21 cellular contexts compared by ENCODE assay signal in genomic region chr5:180157866-180158265, GRCh38. TPM values are rescaled to one million over a fixed set of nuclear protein-coding genes. Genes with fewer than 3 reads are reported as not detected.
DNase-seq lines count a peak whose midpoint lies in the region; ATAC-seq and TF ChIP-seq lines count a peak whose summit lies in the region.
"Had no signal": no experiment of that assay in that cellular context is flagged by ENCODE, and none has a peak within 500 bp of the region (broad histone marks: within the 10 kb centered on the region; RNA-seq: fewer than 3 reads in every experiment).

No MANE protein-coding gene starts in this region.

- no peak overlapping the region for H2AFZ ChIP-seq in neural progenitor cell (replicated peaks)

- no peaks in the 10 kb centered on the region for H3K9me3 ChIP-seq in colonic mucosa
- no peaks in the 10 kb centered on the region for H3K9me3 ChIP-seq in sigmoid colon
- H3K9me3 ChIP-seq in neural progenitor cell (ENCODE audit: low read depth): no peaks in the 10 kb centered on the region
- H3K9me3 ChIP-seq: BLaER1 had no signal

- H3K4me3 ChIP-seq in colonic mucosa: no peak overlapping the region
- H3K4me3 ChIP-seq in sigmoid colon: no peak overlapping the region
- no peak overlapping the region for H3K4me3 ChIP-seq in neural progenitor cell
- H3K4me3 ChIP-seq: BLaER1, GM23338 had no signal

- TF ChIP-seq CTCF in colonic mucosa (IDR thresholded peaks at IDR 0.05) (no peak), sigmoid colon (IDR thresholded peaks at IDR 0.05) (no peak), neural progenitor cell (IDR thresholded peaks at IDR 0.05) (no peak)

- H3K27me3 ChIP-seq in colonic mucosa (no peaks in the 10 kb centered on the region), sigmoid colon (peaks cover 0 to 6% (median 5%) of the 10 kb centered on the region in 3 donors), neural progenitor cell (no peaks in the 10 kb centered on the region)
- H3K27me3 ChIP-seq: BLaER1 had no signal

- intact Hi-C loops in colonic mucosa (cut with DNase I): no loop called here
- intact Hi-C loops in sigmoid colon (cut with DNase I): no loop called here

- no peak overlapping the region for H3K27ac ChIP-seq in colonic mucosa
- H3K27ac ChIP-seq in sigmoid colon: no peak overlapping the region
- no peak overlapping the region for H3K27ac ChIP-seq in neural progenitor cell
- H3K27ac ChIP-seq: BLaER1, HL-60 had no signal

- no peaks in the 10 kb centered on the region for H3F3A ChIP-seq in neural progenitor cell (ENCODE audit: low read depth)

- 91% methylated on average over 6 of the region's 6 CpGs for WGBS in sigmoid colon, 2 donors

- H3K79me2 ChIP-seq in neural progenitor cell (ENCODE audit: low read depth): no peaks in the 10 kb centered on the region

- no peak for ATAC-seq in left lobe of liver
- ATAC-seq: CD8-positive, alpha-beta T cell; GM23338 had no signal

- H3K4me2 ChIP-seq in neural progenitor cell: no peak overlapping the region
- H3K4me2 ChIP-seq: BLaER1, GM23338 had no signal

- H3K36me3 Mint-ChIP-seq in neural progenitor cell: no peaks in the 10 kb centered on the region
- H3K36me3 Mint-ChIP-seq: CD14-positive monocyte; CD8-positive, alpha-beta T cell had no signal

- peaks cover 6% of the 10 kb centered on the region for H3K27me3 Mint-ChIP-seq in neural progenitor cell (ENCODE audit: insufficient read depth, low read depth)

- H3K36me3 ChIP-seq in colonic mucosa: no peaks in the 10 kb centered on the region
- H3K36me3 ChIP-seq in sigmoid colon: no peaks in the 10 kb centered on the region
- no peaks in the 10 kb centered on the region for H3K36me3 ChIP-seq in neural progenitor cell
- H3K36me3 ChIP-seq: BLaER1 had no signal

- peaks cover 3% of the 10 kb centered on the region for H3K9me3 Mint-ChIP-seq in neural progenitor cell
- H3K9me3 Mint-ChIP-seq: GM23338 had no signal

- H3K4me3 Mint-ChIP-seq in neural progenitor cell: no peak overlapping the region
- H3K4me3 Mint-ChIP-seq: CD14-positive monocyte; CD8-positive, alpha-beta T cell; GM23338 had no signal

- H4K20me1 ChIP-seq in neural progenitor cell (ENCODE audit: low read depth): no peaks in the 10 kb centered on the region
- H4K20me1 ChIP-seq: BLaER1 had no signal

- no peak overlapping the region for H3K27ac Mint-ChIP-seq in neural progenitor cell
- H3K27ac Mint-ChIP-seq: CD8-positive, alpha-beta T cell; GM23338 had no signal

- H3K9ac ChIP-seq in colonic mucosa (ENCODE audit: low read depth in 2 of 2, low read length in 2 of 2) (no peak overlapping the region), neural progenitor cell (no peak overlapping the region)
- H3K9ac ChIP-seq: BLaER1 had no signal

- H3K4me1 ChIP-seq in colonic mucosa (no peaks in the 10 kb centered on the region), sigmoid colon (no peaks in the 10 kb centered on the region), neural progenitor cell (no peaks in the 10 kb centered on the region)

- TF ChIP-seq POLR2A in sigmoid colon (IDR thresholded peaks at IDR 0.05): no peak

- no peaks in the 10 kb centered on the region for H3K4me1 Mint-ChIP-seq in neural progenitor cell
- H3K4me1 Mint-ChIP-seq: GM23338 had no signal

- no peak for TF ChIP-seq EP300 in sigmoid colon (IDR thresholded peaks at IDR 0.05)

- peak; percentile 2 for DNase-seq in activated effector memory CD4-positive, alpha-beta T cell treated with anti-CD3 and anti-CD28 coated beads, Interleukin-2, amount 50 U/mL, for 16 hours
- no peak for DNase-seq in activated effector memory CD4-positive, alpha-beta T cell treated with Interleukin-2 at 50 U/mL for 16 hours
- peak; percentile 4 for DNase-seq in colonic mucosa
- peak; percentile 2 for DNase-seq in left lobe of liver (ENCODE audit: low spot score)
- DNase-seq in sigmoid colon: peak; percentile 28
- no peak for DNase-seq in CD1c-positive myeloid dendritic cell (ENCODE audit: extremely low spot score)
- DNase-seq in glomerular visceral epithelial cell (ENCODE audit: extremely low spot score): no peak
- no peak for DNase-seq in neural progenitor cell (ENCODE audit: low spot score)
- DNase-seq: 8988T; Calu3; CD8-positive, alpha-beta T cell; DMS79 treated with DMSO at 0.1 percent for 48 hours; GF-D8; HCEC 1CT had no signal

RNA-seq across cellular contexts. Expression of gene RASGEF1C, which starts 51.1 kb away (rescaled TPM):
- total RNA-seq in colonic mucosa (under 1 TPM in 1 of 2 donors, not detected in 1; 0.85 TPM), left lobe of liver (0.30 TPM), sigmoid colon (1 to 10 TPM in 3 of 4 donors, under 1 TPM in 1; 0.66 to 4.2 (median 1.5) TPM), neural progenitor cell (ENCODE audit: low replicate concordance) (0.26 and 1.7 TPM in 2 replicates)
- under 1 TPM in 1 of 3 donors, not detected in 2; 0.35 TPM for polyA plus RNA-seq in sigmoid colon
- total RNA-seq: A673; Calu3; CD8-positive, alpha-beta T cell; HT1080 had no signal
- polyA plus RNA-seq: AG04450, CD14-positive monocyte had no signal

Comparison
In these comparisons a context has a peak if more than half of its experiments do, and no peak if none do; other contexts are left out.
1. DNase-seq: peak in activated effector memory CD4-positive, alpha-beta T cell treated with anti-CD3 and anti-CD28 coated beads, Interleukin-2, amount 50 U/mL, for 16 hours (single experiment), colonic mucosa (single experiment), left lobe of liver (single experiment) and sigmoid colon (single experiment); none in activated effector memory CD4-positive, alpha-beta T cell treated with Interleukin-2 at 50 U/mL for 16 hours (single experiment), CD1c-positive myeloid dendritic cell (single experiment), glomerular visceral epithelial cell (single experiment) and neural progenitor cell (single experiment).